2 cellular contexts compared by ENCODE assay signal in the genomic region with DNA sequence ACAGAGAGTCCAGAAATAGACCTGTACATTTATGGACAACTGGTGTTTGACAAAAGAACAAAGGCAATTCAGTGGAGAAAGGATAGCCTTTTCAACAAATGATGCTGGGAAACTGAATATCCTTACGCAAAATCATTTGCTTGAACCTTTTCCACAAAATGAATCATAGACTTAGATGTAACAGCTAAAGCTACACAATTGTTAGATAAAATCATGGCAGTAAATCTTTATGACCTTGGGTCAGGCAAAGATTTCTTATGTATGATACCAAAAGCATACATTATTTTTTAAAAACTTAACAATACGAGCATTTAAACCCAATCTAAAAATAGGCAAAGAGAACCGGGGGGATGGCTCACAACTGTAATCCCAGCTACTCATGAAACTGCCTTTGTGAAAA.
TF ChIP-seq lines count a peak whose summit lies in the region.

No MANE protein-coding gene starts in this region.

TF ChIP-seq in IMR-90, 13 proteins besides CTCF, POLR2A, EP300 and RAD21:
- TF ChIP-seq RCOR1 (IDR thresholded peaks at IDR 0.05; ENCODE audit: insufficient replicate concordance, low read length) (no peak), CEBPB (IDR thresholded peaks at IDR 0.05; ENCODE audit: low read depth, low read length) (no peak), RFX5 (IDR thresholded peaks at IDR 0.05; ENCODE audit: low read depth, low read length) (no peak), CHD1 (IDR thresholded peaks at IDR 0.05; ENCODE audit: low read depth, low read length) (no peak), FOS (IDR thresholded peaks at IDR 0.05; ENCODE audit: low read depth, low read length) (no peak)

TF ChIP-seq in GM12878, 131 proteins besides CTCF, POLR2A, EP300 and RAD21:
- TF ChIP-seq SMARCA5 (IDR thresholded peaks at IDR 0.05) (no peak), CBX3 (IDR thresholded peaks at IDR 0.05; ENCODE audit: borderline replicate concordance, low read depth) (no peak), KDM1A (IDR thresholded peaks at IDR 0.05; ENCODE audit: borderline replicate concordance) (no peak), SMC3 (IDR thresholded peaks at IDR 0.05; ENCODE audit: borderline replicate concordance, low read length) (0 out of 2 replicates have a peak, but pooled peaks have one; percentile 2), DPF2 (IDR thresholded peaks at IDR 0.05) (no peak)
- TF ChIP-seq, protein P1, sequence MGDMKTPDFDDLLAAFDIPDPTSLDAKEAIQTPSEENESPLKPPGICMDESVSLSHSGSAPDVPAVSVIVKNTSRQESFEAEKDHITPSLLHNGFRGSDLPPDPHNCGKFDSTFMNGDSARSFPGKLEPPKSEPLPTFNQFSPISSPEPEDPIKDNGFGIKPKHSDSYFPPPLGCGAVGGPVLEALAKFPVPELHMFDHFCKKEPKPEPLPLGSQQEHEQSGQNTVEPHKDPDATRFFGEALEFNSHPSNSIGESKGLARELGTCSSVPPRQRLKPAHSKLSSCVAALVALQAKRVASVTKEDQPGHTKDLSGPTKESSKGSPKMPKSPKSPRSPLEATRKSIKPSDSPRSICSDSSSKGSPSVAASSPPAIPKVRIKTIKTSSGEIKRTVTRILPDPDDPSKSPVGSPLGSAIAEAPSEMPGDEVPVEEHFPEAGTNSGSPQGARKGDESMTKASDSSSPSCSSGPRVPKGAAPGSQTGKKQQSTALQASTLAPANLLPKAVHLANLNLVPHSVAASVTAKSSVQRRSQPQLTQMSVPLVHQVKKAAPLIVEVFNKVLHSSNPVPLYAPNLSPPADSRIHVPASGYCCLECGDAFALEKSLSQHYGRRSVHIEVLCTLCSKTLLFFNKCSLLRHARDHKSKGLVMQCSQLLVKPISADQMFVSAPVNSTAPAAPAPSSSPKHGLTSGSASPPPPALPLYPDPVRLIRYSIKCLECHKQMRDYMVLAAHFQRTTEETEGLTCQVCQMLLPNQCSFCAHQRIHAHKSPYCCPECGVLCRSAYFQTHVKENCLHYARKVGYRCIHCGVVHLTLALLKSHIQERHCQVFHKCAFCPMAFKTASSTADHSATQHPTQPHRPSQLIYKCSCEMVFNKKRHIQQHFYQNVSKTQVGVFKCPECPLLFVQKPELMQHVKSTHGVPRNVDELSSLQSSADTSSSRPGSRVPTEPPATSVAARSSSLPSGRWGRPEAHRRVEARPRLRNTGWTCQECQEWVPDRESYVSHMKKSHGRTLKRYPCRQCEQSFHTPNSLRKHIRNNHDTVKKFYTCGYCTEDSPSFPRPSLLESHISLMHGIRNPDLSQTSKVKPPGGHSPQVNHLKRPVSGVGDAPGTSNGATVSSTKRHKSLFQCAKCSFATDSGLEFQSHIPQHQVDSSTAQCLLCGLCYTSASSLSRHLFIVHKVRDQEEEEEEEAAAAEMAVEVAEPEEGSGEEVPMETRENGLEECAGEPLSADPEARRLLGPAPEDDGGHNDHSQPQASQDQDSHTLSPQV (IDR thresholded peaks at IDR 0.05), result no peak
- TF ChIP-seq, protein P2, sequence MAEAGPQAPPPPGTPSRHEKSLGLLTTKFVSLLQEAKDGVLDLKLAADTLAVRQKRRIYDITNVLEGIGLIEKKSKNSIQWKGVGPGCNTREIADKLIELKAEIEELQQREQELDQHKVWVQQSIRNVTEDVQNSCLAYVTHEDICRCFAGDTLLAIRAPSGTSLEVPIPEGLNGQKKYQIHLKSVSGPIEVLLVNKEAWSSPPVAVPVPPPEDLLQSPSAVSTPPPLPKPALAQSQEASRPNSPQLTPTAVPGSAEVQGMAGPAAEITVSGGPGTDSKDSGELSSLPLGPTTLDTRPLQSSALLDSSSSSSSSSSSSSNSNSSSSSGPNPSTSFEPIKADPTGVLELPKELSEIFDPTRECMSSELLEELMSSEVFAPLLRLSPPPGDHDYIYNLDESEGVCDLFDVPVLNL (IDR thresholded peaks at IDR 0.05; ENCODE audit: low read depth, low read length), result no peak
TF ChIP-seq in GM12878: peak in this region for 1.
